ENCODE assay signal across 23 cellular contexts in the genomic region with DNA sequence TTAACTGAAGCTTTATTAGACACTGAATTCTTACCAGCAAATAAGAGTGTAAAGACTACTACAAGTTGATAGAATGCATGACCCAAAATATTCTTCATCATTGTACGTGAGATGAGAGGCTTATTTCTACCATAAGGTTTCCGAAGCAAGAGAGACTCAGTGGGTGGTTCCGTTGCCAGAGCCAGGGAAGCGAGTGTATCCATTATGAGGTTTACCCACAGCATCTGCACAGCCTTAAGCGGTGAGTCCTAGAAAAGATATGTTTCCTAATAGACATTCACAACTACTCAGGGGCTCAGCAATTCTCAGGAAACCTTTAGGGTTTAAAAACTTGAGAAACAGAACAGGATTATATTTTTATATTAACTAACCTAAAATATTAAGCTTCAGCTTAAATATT.
"Had no signal": no experiment of that assay in that cellular context is flagged by ENCODE, and none has a peak within 500 bp of the region (broad histone marks: within the 10 kb centered on the region; RNA-seq: fewer than 3 reads in every experiment).

No MANE protein-coding gene starts in this region.

- DNase-seq: islet precursor cell; left ventricle myocardium inferior; mesenchymal stem cell; naive B cell; natural killer cell; ovary; right lobe of liver; stimulated activated CD4-positive, alpha-beta T cell treated with anti-CD3 and anti-CD28 coated beads, Interleukin-1b, Interleukin-23, amount 100 ng/mL, for 48 hours; stimulated activated CD4-positive, alpha-beta T cell treated with anti-CD3 and anti-CD28 coated beads, Interleukin-2, amount 100 ng/mL, for 48 hours; stimulated activated CD4-positive, alpha-beta T cell treated with anti-CD3 and anti-CD28 coated beads, Interleukin-4, amount 100 ng/mL, for 4 hours; stimulated activated CD8-positive, alpha-beta memory T cell treated with anti-CD3 and anti-CD28 coated beads, Interleukin-4, amount 100 ng/mL, for 48 hours; stimulated activated naive CD8-positive, alpha-beta T cell treated with anti-CD3 and anti-CD28 coated beads, Interleukin-15, Interleukin-2, amounts not matched to agents 100 U/mL and 50 U/mL, for 24 hours; stomach; testis; thyroid gland; transverse colon; upper lobe of left lung had no signal

- H3K4me2 ChIP-seq: hepatocyte, smooth muscle cell had no signal

- ATAC-seq: natural killer cell; right lobe of liver; stimulated activated memory B cell treated with anti-CD40 and anti-IgM and Interleukin-4, amounts not matched to agents 10 μg/mL and 1 μg/mL and 100 μg/mL, for 72 hours; stimulated activated naive CD8-positive, alpha-beta T cell treated with anti-CD3 and anti-CD28 coated beads, Interleukin-15, Interleukin-2, amounts not matched to agents 100 U/mL and 50 U/mL, for 24 hours had no signal

- H3K9me3 ChIP-seq: left ventricle myocardium inferior, ovary, right atrium auricular region, right lobe of liver, stomach, testis, thyroid gland, transverse colon, upper lobe of left lung, vagina had no signal

- H3K27me3 ChIP-seq: hepatocyte, ovary, right atrium auricular region, right lobe of liver, stomach, testis, thyroid gland, transverse colon, upper lobe of left lung, vagina had no signal

- H2AFZ ChIP-seq: hepatocyte had no signal

- H3K36me3 ChIP-seq: ovary had no signal

- H3K27ac ChIP-seq: hepatocyte, left ventricle myocardium inferior, ovary, right atrium auricular region, right lobe of liver, stomach, testis, thyroid gland, transverse colon, upper lobe of left lung, vagina had no signal

- H3K4me3 ChIP-seq: hepatocyte, left ventricle myocardium inferior, lung, ovary, right atrium auricular region, right lobe of liver, smooth muscle cell, stomach, testis, thyroid gland, transverse colon, upper lobe of left lung, vagina had no signal

- H3K79me2 ChIP-seq: hepatocyte had no signal

- H3K4me1 ChIP-seq: left ventricle myocardium inferior, right atrium auricular region, right lobe of liver, stomach, testis, thyroid gland, transverse colon, upper lobe of left lung, vagina had no signal
